Comparison of ENCODE assay signal across 8 cellular contexts in the genomic region with DNA sequence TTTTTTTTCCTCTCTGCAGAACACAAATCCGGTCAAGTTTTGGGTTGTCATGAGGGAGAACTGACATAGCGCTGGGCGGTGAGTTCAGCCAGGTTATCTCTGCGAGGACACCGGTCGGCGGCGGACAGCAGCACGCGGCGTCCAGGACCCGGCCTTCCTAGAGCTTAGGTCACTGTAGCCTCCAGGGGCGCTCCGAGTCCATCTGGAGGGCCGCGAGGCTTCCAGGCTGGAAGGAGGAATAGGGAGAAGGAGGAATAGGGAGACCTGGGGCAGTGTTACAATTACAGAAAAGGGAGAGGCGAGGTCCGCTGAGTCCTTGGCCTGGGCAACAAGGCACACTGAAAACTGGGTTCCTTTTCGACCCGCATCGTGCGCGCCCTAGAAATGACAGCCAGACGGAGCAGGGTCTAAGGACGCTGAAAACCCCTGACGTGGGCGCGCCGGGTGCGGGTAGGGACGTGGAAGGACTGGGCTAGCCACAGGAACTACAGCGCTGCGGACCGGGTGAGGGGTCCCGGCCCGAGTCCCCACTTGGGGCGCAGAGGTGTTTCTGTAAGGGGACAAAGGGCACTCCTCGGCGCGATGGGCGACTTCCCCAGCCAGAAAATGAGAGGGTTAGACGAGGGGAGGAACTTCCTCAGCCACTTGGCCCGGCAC. TPM values are rescaled to one million over a fixed set of nuclear protein-coding genes. Genes with fewer than 3 reads are reported as not detected.
DNase-seq lines count a peak whose midpoint lies in the region; TF ChIP-seq lines count a peak whose summit lies in the region.

No MANE protein-coding gene starts in this region.

- peak; percentile 11 for DNase-seq in NCI-H510A treated with DMSO at 0.1 percent for 48 hours (lab: John Stamatoyannopoulos, UW)
- no peak for DNase-seq in NCI-H510A (lab: John Stamatoyannopoulos, UW)
- peak; percentile 32 for DNase-seq in SK-N-DZ (ENCODE audit: low spot score)
- peak; percentile 42 for DNase-seq in fibroblast of villous mesenchyme (ENCODE audit: low read depth)
- DNase-seq in osteocyte (ENCODE audit: extremely low spot score, unreplicated experiment), result no peak
- no peak for DNase-seq in mucosa of gallbladder (ENCODE audit: low spot score)
- DNase-seq in KBM-7, result no peak
- DNase-seq in cortex of kidney (lab: John Stamatoyannopoulos, UW), result no peak

- in situ Hi-C loops in KBM-7 (cut with MboI; ENCODE audit: low pct_unique_long_range_greater_than_20kb, low sequenced_read_pairs), result no loop called here

- peak; percentile 29 for TF ChIP-seq CTCF in fibroblast of villous mesenchyme (IDR thresholded peaks at IDR 0.05; ENCODE audit: insufficient read depth, low read depth, low read length)
- peak; percentile 19 for TF ChIP-seq CTCF in osteocyte (IDR thresholded peaks at IDR 0.05)

- no peaks in the 10 kb centered on the region for H3K9me3 Mint-ChIP-seq in osteocyte (ENCODE audit: unreplicated experiment)

- H3K4me3 ChIP-seq in fibroblast of villous mesenchyme (ENCODE audit: low read depth, low read length), result peak overlapping the region; percentile 23

- peaks cover 79% of the 10 kb centered on the region for H3K27me3 Mint-ChIP-seq in osteocyte (ENCODE audit: unreplicated experiment)

- no peak overlapping the region for H3K27ac Mint-ChIP-seq in osteocyte (ENCODE audit: unreplicated experiment)

- peaks cover 35% of the 10 kb centered on the region for H3K4me1 Mint-ChIP-seq in osteocyte (ENCODE audit: unreplicated experiment)

- peak overlapping the region; percentile 61 for H3K4me3 Mint-ChIP-seq in osteocyte (ENCODE audit: unreplicated experiment)

- peaks cover 2% of the 10 kb centered on the region for H3K36me3 Mint-ChIP-seq in osteocyte (ENCODE audit: unreplicated experiment)

RNA-seq across cellular contexts. Expression of a gene that starts 0.5 kb away (rescaled TPM):
- not detected in 2 replicates for polyA plus RNA-seq in SK-N-DZ (2014; cell fraction: cytosol; rRNA removed)
- not detected in 2 replicates for polyA plus RNA-seq in SK-N-DZ (2014; cell fraction: nucleus; rRNA removed)
- total RNA-seq in fibroblast of villous mesenchyme (under 0.01 TPM in 2 replicates), osteocyte (0.55 and 0.64 TPM in 2 replicates), mucosa of gallbladder (2.3 TPM)

Comparison
In these comparisons a context has a peak if more than half of its experiments do, and no peak if none do; other contexts are left out.
1. DNase-seq: peak in NCI-H510A treated with DMSO at 0.1 percent for 48 hours (single experiment), SK-N-DZ (single experiment) and fibroblast of villous mesenchyme (single experiment); none in NCI-H510A (single experiment), osteocyte (single experiment), mucosa of gallbladder (single experiment), KBM-7 (single experiment) and cortex of kidney (single experiment).